1 cellular context compared by ENCODE assay signal in the genomic region with DNA sequence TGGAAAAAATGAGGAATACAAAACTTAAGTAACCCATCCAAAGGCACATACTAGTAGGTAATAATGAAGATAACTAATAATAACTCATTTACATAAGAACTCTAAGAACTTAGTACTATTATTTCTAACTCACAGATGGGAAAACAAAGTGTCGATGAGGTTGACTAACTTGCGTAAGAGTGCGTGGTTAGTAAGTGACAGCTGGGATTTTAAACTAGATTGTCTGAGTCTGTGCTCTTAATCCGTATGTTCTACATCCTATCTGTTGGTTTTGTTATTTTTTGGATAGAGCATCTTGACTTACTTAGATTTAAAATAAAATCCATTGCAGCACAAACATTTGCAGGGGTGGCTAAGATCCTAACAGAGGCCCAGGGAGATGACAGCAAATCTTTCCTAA.
TF ChIP-seq lines count a peak whose summit lies in the region.

No MANE protein-coding gene starts in this region.

TF ChIP-seq in GM23338, 12 proteins besides CTCF, POLR2A, EP300 and RAD21 (continued from another document):
- TF ChIP-seq JUNB (IDR thresholded peaks at IDR 0.05; ENCODE audit: unreplicated experiment) (no peak), POLR2AphosphoS5 (IDR thresholded peaks at IDR 0.05; ENCODE audit: low read depth) (no peak), ZNF331 (CRISPR knock-in tag; IDR thresholded peaks at IDR 0.05; ENCODE audit: low read depth) (no peak), NANOG (IDR thresholded peaks at IDR 0.05; ENCODE audit: borderline replicate concordance) (no peak)
- TF ChIP-seq, protein P1, sequence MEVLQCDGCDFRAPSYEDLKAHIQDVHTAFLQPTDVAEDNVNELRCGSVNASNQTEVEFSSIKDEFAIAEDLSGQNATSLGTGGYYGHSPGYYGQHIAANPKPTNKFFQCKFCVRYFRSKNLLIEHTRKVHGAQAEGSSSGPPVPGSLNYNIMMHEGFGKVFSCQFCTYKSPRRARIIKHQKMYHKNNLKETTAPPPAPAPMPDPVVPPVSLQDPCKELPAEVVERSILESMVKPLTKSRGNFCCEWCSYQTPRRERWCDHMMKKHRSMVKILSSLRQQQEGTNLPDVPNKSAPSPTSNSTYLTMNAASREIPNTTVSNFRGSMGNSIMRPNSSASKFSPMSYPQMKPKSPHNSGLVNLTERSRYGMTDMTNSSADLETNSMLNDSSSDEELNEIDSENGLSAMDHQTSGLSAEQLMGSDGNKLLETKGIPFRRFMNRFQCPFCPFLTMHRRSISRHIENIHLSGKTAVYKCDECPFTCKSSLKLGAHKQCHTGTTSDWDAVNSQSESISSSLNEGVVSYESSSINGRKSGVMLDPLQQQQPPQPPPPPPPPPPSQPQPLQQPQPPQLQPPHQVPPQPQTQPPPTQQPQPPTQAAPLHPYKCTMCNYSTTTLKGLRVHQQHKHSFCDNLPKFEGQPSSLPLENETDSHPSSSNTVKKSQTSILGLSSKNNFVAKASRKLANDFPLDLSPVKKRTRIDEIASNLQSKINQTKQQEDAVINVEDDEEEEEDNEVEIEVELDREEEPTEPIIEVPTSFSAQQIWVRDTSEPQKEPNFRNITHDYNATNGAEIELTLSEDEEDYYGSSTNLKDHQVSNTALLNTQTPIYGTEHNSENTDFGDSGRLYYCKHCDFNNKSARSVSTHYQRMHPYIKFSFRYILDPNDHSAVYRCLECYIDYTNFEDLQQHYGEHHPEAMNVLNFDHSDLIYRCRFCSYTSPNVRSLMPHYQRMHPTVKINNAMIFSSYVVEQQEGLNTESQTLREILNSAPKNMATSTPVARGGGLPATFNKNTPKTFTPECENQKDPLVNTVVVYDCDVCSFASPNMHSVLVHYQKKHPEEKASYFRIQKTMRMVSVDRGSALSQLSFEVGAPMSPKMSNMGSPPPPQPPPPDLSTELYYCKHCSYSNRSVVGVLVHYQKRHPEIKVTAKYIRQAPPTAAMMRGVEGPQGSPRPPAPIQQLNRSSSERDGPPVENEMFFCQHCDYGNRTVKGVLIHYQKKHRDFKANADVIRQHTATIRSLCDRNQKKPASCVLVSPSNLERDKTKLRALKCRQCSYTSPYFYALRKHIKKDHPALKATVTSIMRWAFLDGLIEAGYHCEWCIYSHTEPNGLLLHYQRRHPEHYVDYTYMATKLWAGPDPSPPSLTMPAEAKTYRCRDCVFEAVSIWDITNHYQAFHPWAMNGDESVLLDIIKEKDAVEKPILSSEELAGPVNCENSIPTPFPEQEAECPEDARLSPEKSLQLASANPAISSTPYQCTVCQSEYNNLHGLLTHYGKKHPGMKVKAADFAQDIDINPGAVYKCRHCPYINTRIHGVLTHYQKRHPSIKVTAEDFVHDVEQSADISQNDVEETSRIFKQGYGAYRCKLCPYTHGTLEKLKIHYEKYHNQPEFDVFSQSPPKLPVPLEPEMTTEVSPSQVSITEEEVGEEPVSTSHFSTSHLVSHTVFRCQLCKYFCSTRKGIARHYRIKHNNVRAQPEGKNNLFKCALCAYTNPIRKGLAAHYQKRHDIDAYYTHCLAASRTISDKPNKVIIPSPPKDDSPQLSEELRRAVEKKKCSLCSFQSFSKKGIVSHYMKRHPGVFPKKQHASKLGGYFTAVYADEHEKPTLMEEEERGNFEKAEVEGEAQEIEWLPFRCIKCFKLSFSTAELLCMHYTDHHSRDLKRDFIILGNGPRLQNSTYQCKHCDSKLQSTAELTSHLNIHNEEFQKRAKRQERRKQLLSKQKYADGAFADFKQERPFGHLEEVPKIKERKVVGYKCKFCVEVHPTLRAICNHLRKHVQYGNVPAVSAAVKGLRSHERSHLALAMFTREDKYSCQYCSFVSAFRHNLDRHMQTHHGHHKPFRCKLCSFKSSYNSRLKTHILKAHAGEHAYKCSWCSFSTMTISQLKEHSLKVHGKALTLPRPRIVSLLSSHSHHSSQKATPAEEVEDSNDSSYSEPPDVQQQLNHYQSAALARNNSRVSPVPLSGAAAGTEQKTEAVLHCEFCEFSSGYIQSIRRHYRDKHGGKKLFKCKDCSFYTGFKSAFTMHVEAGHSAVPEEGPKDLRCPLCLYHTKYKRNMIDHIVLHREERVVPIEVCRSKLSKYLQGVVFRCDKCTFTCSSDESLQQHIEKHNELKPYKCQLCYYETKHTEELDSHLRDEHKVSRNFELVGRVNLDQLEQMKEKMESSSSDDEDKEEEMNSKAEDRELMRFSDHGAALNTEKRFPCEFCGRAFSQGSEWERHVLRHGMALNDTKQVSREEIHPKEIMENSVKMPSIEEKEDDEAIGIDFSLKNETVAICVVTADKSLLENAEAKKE (CRISPR knock-in tag; IDR thresholded peaks at IDR 0.05), result no peak
TF ChIP-seq in GM23338: peak in this region for 0.
